24 cellular contexts compared by ENCODE assay signal in genomic region chr2:38200583-38200982, GRCh38.
"Had no signal": no experiment of that assay in that cellular context is flagged by ENCODE, and none has a peak within 500 bp of the region (broad histone marks: within the 10 kb centered on the region; RNA-seq: fewer than 3 reads in every experiment).

No MANE protein-coding gene starts in this region.

- H3K9ac ChIP-seq: neural progenitor cell had no signal

- H3K9me3 ChIP-seq: left ventricle myocardium inferior, spleen had no signal

- H3K27me3 ChIP-seq: neural progenitor cell had no signal

- DNase-seq: activated CD4-positive, alpha-beta memory T cell treated with anti-CD3 and anti-CD28 coated beads, Interleukin-2, amount 10 ng/mL, durations not matched to agents 7 days and 5 days; activated CD4-positive, alpha-beta T cell treated with anti-CD3 and anti-CD28 coated beads, Interleukin-2, amount 10 ng/mL, durations not matched to agents 24 days and 14 days; activated CD8-positive, alpha-beta memory T cell treated with anti-CD3 and anti-CD28 coated beads, Interleukin-2, amount 10 ng/mL, durations not matched to agents 7 days and 5 days; activated effector memory CD4-positive, alpha-beta T cell treated with anti-CD3 and anti-CD28 coated beads, Interleukin-2, amount 50 U/mL, for 16 hours; activated naive CD4-positive, alpha-beta T cell treated with anti-CD3 and anti-CD28 coated beads, Interleukin-2, amount 10 ng/mL, durations not matched to agents 7 days and 5 days; activated T-cell treated with anti-CD3 and anti-CD28 coated beads for 4 hours; cerebellar nuclear complex; endodermal cell; foreskin keratinocyte; glutamatergic neuron; hippocampal formation; kidney glomerular epithelial cell; left ventricle myocardium inferior; retina; spleen; stimulated activated CD4-positive, alpha-beta T cell treated with anti-CD3 and anti-CD28 coated beads, Interleukin-4, amount 100 ng/mL, for 1 hour; stimulated activated naive CD4-positive, alpha-beta T cell; substantia nigra; T-cell; trophoblast cell had no signal

- H3K4me1 ChIP-seq: foreskin keratinocyte, left ventricle myocardium inferior, neural progenitor cell, spleen had no signal

- H3K4me3 ChIP-seq: coronary artery, left ventricle myocardium inferior, neural progenitor cell, spleen had no signal

- H3K36me3 ChIP-seq: left ventricle myocardium inferior, neural progenitor cell, spleen had no signal

- H3K27ac ChIP-seq: coronary artery, epithelial cell of prostate, foreskin keratinocyte, left ventricle myocardium inferior, neural progenitor cell, spleen, VCaP had no signal

- H3K4me2 ChIP-seq: neural progenitor cell had no signal

- H2AFZ ChIP-seq: neural progenitor cell had no signal
